In genomic region chr2:97991081-97991856, GRCh38 we compare ENCODE assay signal across 1 cellular context.
TF ChIP-seq lines count a peak whose summit lies in the region.

No MANE protein-coding gene starts in this region.

TF ChIP-seq in SK-N-SH treated with all-trans-retinoic acid at 6 μM for 48 hours, 23 proteins besides CTCF, POLR2A, EP300 and RAD21 (continued from another document):
- TF ChIP-seq CSRNP3 (CRISPR knock-in tag; IDR thresholded peaks at IDR 0.05) (no peak), PATZ1 (CRISPR knock-in tag; IDR thresholded peaks at IDR 0.05; ENCODE audit: borderline replicate concordance) (no peak), PPARA (CRISPR knock-in tag; IDR thresholded peaks at IDR 0.05; ENCODE audit: borderline replicate concordance) (no peak), ISL1 (CRISPR knock-in tag; IDR thresholded peaks at IDR 0.05) (no peak), RARB (CRISPR knock-in tag; IDR thresholded peaks at IDR 0.05) (no peak), OSR1 (CRISPR knock-in tag; IDR thresholded peaks at IDR 0.05) (no peak), ZC3H10 (CRISPR knock-in tag; IDR thresholded peaks at IDR 0.05) (no peak), TCF4 (CRISPR knock-in tag; IDR thresholded peaks at IDR 0.05; ENCODE audit: borderline replicate concordance) (no peak), ZNF565 (CRISPR knock-in tag; conservative IDR thresholded peaks at IDR 0.05; ENCODE audit: low read depth) (no peak), CREB5 (CRISPR knock-in tag; IDR thresholded peaks at IDR 0.05; ENCODE audit: low read depth) (no peak), CSDC2 (CRISPR knock-in tag; IDR thresholded peaks at IDR 0.05) (no peak), ESRRG (CRISPR knock-in tag; IDR thresholded peaks at IDR 0.05) (no peak)
TF ChIP-seq in SK-N-SH treated with all-trans-retinoic acid at 6 μM for 48 hours: peak in this region for 0.
